ENCODE assay signal across 1 cellular context in the genomic region with DNA sequence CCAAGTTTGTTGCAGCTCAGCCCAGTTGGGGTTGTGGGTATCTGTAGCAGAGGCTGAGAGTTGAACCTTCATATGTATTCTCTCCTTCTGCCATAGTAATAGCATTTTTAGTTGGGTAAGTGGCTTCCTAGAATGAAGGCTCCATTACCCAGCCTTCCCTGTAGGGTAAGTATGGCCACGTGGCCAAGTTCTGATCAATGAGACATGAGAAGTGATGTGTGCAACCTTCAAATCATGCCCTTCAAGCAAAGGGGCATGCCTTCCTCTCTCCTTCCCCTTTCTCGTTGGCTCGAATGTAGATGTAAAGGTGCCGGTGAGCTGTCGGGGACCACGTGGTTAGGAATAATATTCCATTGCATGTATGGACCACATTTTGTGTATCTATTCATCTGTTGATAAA.
TF ChIP-seq lines count a peak whose summit lies in the region.

No MANE protein-coding gene starts in this region.

TF ChIP-seq in GM12878, 131 proteins besides CTCF, POLR2A, EP300 and RAD21:
- no peak for TF ChIP-seq SP1 (IDR thresholded peaks at IDR 0.05; ENCODE audit: low read depth, low read length)
- no peak for TF ChIP-seq NFIC (IDR thresholded peaks at IDR 0.05; ENCODE audit: low read depth, low read length)
TF ChIP-seq in GM12878: peak in this region for 0.
